ENCODE assay signal across 16 cellular contexts in the genomic region with DNA sequence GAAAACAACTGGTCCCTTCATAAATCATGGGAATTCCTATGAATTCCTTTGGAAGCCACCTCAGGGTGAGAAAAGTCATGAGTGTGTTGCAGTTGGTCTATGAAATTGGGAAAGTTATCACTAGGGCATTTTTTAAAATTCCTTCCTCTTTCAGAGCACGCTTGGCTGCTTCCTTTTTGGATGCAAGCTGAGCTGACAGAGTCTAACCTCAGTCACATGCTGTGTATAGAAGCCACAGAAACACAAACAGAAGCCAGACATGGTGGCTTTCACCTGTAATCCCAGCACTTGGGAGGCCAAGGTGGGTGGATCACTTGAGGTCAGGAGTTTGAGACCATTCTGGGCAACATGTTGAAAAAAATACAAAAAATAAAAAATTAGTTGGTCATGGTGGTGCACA.
"Had no signal": no experiment of that assay in that cellular context is flagged by ENCODE, and none has a peak within 500 bp of the region (broad histone marks: within the 10 kb centered on the region; RNA-seq: fewer than 3 reads in every experiment).

No MANE protein-coding gene starts in this region.

- DNase-seq: activated B cell treated with CpG ODN at 0.5 μM for 24 hours; activated CD4-positive, alpha-beta T cell treated with anti-CD3 and anti-CD28 coated beads for 48 hours; activated CD8-positive, alpha-beta memory T cell treated with anti-CD3 and anti-CD28 coated beads, Interleukin-2, amount 50 U/mL, for 4 hours; activated CD8-positive, alpha-beta T cell treated with anti-CD3 and anti-CD28 coated beads for 36 hours; activated effector memory CD4-positive, alpha-beta T cell treated with anti-CD3 and anti-CD28 coated beads, Interleukin-2, amount 50 U/mL, for 16 hours; activated T-cell treated with anti-CD3 and anti-CD28 coated beads, Interleukin-2, amount 50 U/mL, for 48 hours; islet precursor cell; naive thymus-derived CD8-positive, alpha-beta T cell; posterior cingulate gyrus; stimulated activated CD4-positive, alpha-beta T cell treated with anti-CD3 and anti-CD28 coated beads, Interleukin-4, amount 100 ng/mL, for 24 hours; stimulated activated naive CD4-positive, alpha-beta T cell treated with Interleukin-2 at 50 U/mL for 16 hours had no signal

- H3K4me3 ChIP-seq: hepatocyte, skin epidermis had no signal

- H3K4me3 Mint-ChIP-seq: activated B cell treated with CpG ODN at 0.5 μM for 24 hours; activated CD8-positive, alpha-beta T cell treated with anti-CD3 and anti-CD28 coated beads for 36 hours; activated naive CD4-positive, alpha-beta T cell treated with anti-CD3 and anti-CD28 coated beads, Interleukin-2, amount 50 U/mL, for 24 hours; memory B cell had no signal

- H3K27ac Mint-ChIP-seq: activated B cell treated with CpG ODN at 0.5 μM for 24 hours; activated CD8-positive, alpha-beta T cell treated with anti-CD3 and anti-CD28 coated beads for 36 hours; memory B cell had no signal

- H3K9me3 Mint-ChIP-seq: activated naive CD4-positive, alpha-beta T cell treated with anti-CD3 and anti-CD28 coated beads, Interleukin-2, amount 50 U/mL, for 24 hours had no signal

- ATAC-seq: activated CD8-positive, alpha-beta T cell treated with anti-CD3 and anti-CD28 coated beads for 36 hours; left lobe of liver; naive thymus-derived CD8-positive, alpha-beta T cell had no signal

- H3K27me3 Mint-ChIP-seq: activated CD8-positive, alpha-beta T cell treated with anti-CD3 and anti-CD28 coated beads for 36 hours; activated naive CD4-positive, alpha-beta T cell treated with anti-CD3 and anti-CD28 coated beads, Interleukin-2, amount 50 U/mL, for 24 hours; naive thymus-derived CD8-positive, alpha-beta T cell had no signal

- H3K36me3 Mint-ChIP-seq: activated naive CD4-positive, alpha-beta T cell treated with anti-CD3 and anti-CD28 coated beads, Interleukin-2, amount 50 U/mL, for 24 hours had no signal

- H3K27ac ChIP-seq: hepatocyte had no signal

- H3K4me1 Mint-ChIP-seq: activated B cell treated with CpG ODN at 0.5 μM for 24 hours, memory B cell had no signal
